Comparison of ENCODE assay signal across 28 cellular contexts in genomic region chr10:34372509-34372908, GRCh38.
"Had no signal": no experiment of that assay in that cellular context is flagged by ENCODE, and none has a peak within 500 bp of the region (broad histone marks: within the 10 kb centered on the region; RNA-seq: fewer than 3 reads in every experiment).

No MANE protein-coding gene starts in this region.

- H3K27ac ChIP-seq: brain microvascular endothelial cell, coronary artery, dorsolateral prefrontal cortex had no signal

- H3K4me3 ChIP-seq: coronary artery, dorsolateral prefrontal cortex had no signal

- H3K36me3 ChIP-seq: brain microvascular endothelial cell had no signal

- H3K9me3 Mint-ChIP-seq: activated CD8-positive, alpha-beta T cell treated with anti-CD3 and anti-CD28 coated beads for 36 hours; activated T-cell treated with anti-CD3 and anti-CD28 coated beads, Interleukin-2, amount 50 U/mL, for 4 hours; activated T-helper 17 cell treated with anti-CD3 and anti-CD28 coated beads, Interleukin-2, amount 50 U/mL, for 72 hours; dendritic cell treated with granulocyte-macrophage colony-stimulating factor and Interleukin-4, amounts not matched to agents 40 ng/mL and 50 ng/mL, for 4 days; endodermal cell had no signal

- DNase-seq: activated CD4-positive, alpha-beta T cell treated with anti-CD3 and anti-CD28 coated beads for 1 hour; activated CD4-positive, alpha-beta T cell treated with anti-CD3 and anti-CD28 coated beads for 4 hours; activated CD4-positive, alpha-beta T cell treated with anti-CD3 and anti-CD28 coated beads, Interleukin-2, amount 50 U/mL, for 1 hour; activated CD4-positive, alpha-beta T cell treated with anti-CD3 and anti-CD28 coated beads, Interleukin-2, amount 50 U/mL, for 48 hours; activated CD8-positive, alpha-beta memory T cell treated with anti-CD3 and anti-CD28 coated beads for 24 hours; activated CD8-positive, alpha-beta T cell treated with anti-CD3 and anti-CD28 coated beads for 36 hours; activated effector memory CD4-positive, alpha-beta T cell treated with Interleukin-2 at 50 U/mL for 16 hours; activated gamma-delta T cell treated with Interleukin-2 at 50 U/mL for 16 hours; activated naive CD4-positive, alpha-beta T cell treated with anti-CD3 and anti-CD28 coated beads, Interleukin-2, amount 50 U/mL, for 16 hours; activated naive CD4-positive, alpha-beta T cell treated with Interleukin-2 at 50 U/mL for 16 hours; activated T-cell treated with anti-CD3 and anti-CD28 coated beads, Interleukin-2, amount 50 U/mL, for 4 hours; amniotic stem cell; brain microvascular endothelial cell; dorsolateral prefrontal cortex; effector memory CD4-positive, alpha-beta T cell; endodermal cell; foreskin fibroblast; T-helper 2 cell had no signal

- H3K27me3 Mint-ChIP-seq: activated CD8-positive, alpha-beta T cell treated with anti-CD3 and anti-CD28 coated beads for 36 hours; activated naive CD8-positive, alpha-beta T cell; central memory CD8-positive, alpha-beta T cell; dendritic cell treated with granulocyte-macrophage colony-stimulating factor and Interleukin-4, amounts not matched to agents 40 ng/mL and 50 ng/mL, for 4 days had no signal

- H3K4me3 Mint-ChIP-seq: activated CD8-positive, alpha-beta T cell treated with anti-CD3 and anti-CD28 coated beads for 36 hours; activated naive CD8-positive, alpha-beta T cell; activated T-cell treated with anti-CD3 and anti-CD28 coated beads, Interleukin-2, amount 50 U/mL, for 4 hours; activated T-helper 17 cell treated with anti-CD3 and anti-CD28 coated beads, Interleukin-2, amount 50 U/mL, for 72 hours; central memory CD8-positive, alpha-beta T cell; dendritic cell treated with granulocyte-macrophage colony-stimulating factor and Interleukin-4, amounts not matched to agents 40 ng/mL and 50 ng/mL, for 4 days; endodermal cell had no signal

- ATAC-seq: activated CD8-positive, alpha-beta T cell treated with anti-CD3 and anti-CD28 coated beads for 36 hours; activated T-cell treated with anti-CD3 and anti-CD28 coated beads, Interleukin-2, amount 50 U/mL, for 4 hours; activated T-helper 17 cell treated with anti-CD3 and anti-CD28 coated beads, Interleukin-2, amount 50 U/mL, for 72 hours; esophagus mucosa; WTC11 had no signal

- H3K4me1 Mint-ChIP-seq: central memory CD8-positive, alpha-beta T cell had no signal

- H3K36me3 Mint-ChIP-seq: activated naive CD8-positive, alpha-beta T cell had no signal

- H3K27me3 ChIP-seq: brain microvascular endothelial cell, dorsolateral prefrontal cortex had no signal

- H3K27ac Mint-ChIP-seq: activated CD8-positive, alpha-beta T cell treated with anti-CD3 and anti-CD28 coated beads for 36 hours; activated naive CD8-positive, alpha-beta T cell; activated T-helper 17 cell treated with anti-CD3 and anti-CD28 coated beads, Interleukin-2, amount 50 U/mL, for 72 hours; dendritic cell treated with granulocyte-macrophage colony-stimulating factor and Interleukin-4, amounts not matched to agents 40 ng/mL and 50 ng/mL, for 4 days; endodermal cell; WTC11 had no signal

- FAIRE-seq: astrocyte, bronchial epithelial cell, frontal cortex had no signal
